In the genomic region with DNA sequence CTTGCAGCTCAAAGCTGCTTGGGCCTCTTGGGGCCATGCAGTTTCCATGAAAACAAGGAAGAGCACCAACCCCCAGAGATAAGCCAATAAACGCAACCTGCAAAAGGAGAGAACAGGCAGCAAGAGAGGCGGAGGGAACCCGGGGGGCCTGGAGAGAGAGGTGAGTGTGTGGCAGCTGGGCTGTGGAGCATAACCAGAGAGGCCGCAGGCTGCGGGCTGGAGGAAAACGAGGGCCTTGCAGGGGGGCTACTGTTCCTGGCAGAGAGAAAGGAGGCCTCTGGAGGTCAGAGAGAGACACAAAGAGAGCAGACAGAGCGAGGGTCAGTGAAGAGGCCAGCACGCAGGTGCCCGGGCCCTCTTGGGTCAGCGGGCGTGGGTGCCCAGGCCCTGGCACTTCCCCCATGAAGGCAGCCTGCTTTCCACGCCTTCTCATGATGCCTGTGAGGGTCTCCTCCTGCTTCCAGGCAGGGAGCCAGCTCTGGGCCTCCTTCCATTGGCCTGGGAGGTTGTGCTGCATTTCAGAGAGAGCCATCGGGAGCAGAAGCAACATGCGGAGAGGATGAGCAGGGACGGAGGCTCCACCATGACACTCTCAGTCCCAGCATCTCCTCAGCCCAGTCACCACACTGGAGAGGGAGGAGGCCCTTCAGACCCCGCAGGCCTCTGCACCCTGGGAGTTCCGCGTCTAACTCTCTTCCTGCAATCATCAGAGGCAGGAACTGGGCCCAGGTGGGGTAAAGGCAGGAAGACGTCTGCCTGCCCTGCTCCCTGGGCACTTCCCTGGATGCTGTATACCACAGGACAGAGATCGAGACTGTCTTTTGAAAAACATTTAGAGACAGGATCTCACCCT, we compare ENCODE assay signal across 9 cellular contexts. TPM values are rescaled to one million over a fixed set of nuclear protein-coding genes. Genes with fewer than 3 reads are reported as not detected.
DNase-seq lines count a peak whose midpoint lies in the region; TF ChIP-seq lines count a peak whose summit lies in the region.
"Not testable (repeated sequence)": the region's sequence is repeated elsewhere in the genome, so short reads cannot be mapped to it uniquely, and the experiment has no call there.
"Had no signal": no experiment of that assay in that cellular context is flagged by ENCODE, and none has a peak within 500 bp of the region (broad histone marks: within the 10 kb centered on the region; RNA-seq: fewer than 3 reads in every experiment).

No MANE protein-coding gene starts in this region.

- H3K27me3 Mint-ChIP-seq in Calu3 (ENCODE audit: unreplicated experiment); chondrocyte (ENCODE audit: low read depth): not testable (repeated sequence)

- TF ChIP-seq EP300 in suprapubic skin (IDR thresholded peaks at IDR 0.05): not testable (repeated sequence)

- H3K9me3 Mint-ChIP-seq in Calu3 (ENCODE audit: low read depth, unreplicated experiment); chondrocyte (ENCODE audit: low read depth): not testable (repeated sequence)

- H3K9me2 ChIP-seq in hepatocyte (replicated peaks; ENCODE audit: insufficient read depth): not testable (repeated sequence)

- TF ChIP-seq POLR2A in suprapubic skin (IDR thresholded peaks at IDR 0.05): not testable (repeated sequence)

- H3K4me1 Mint-ChIP-seq in Calu3 (ENCODE audit: low read depth, unreplicated experiment) (peaks cover 17% of the 10 kb centered on the region), chondrocyte (ENCODE audit: low read depth) (peaks cover 25% of the 10 kb centered on the region)

- H3K27me3 ChIP-seq in HL-60 (ENCODE audit: insufficient read depth, poor library complexity, severe bottlenecking); hepatocyte; neutrophil; suprapubic skin: not testable (repeated sequence)

- peak overlapping the region; percentile 91 for H3K4me2 ChIP-seq in hepatocyte

- H3K27ac Mint-ChIP-seq in Calu3 (ENCODE audit: unreplicated experiment): not testable (repeated sequence)
- H3K27ac Mint-ChIP-seq in chondrocyte (ENCODE audit: unreplicated experiment): peak overlapping the region; percentile 54

- H3K79me2 ChIP-seq in hepatocyte: peaks cover 46% of the 10 kb centered on the region

- not testable (repeated sequence) for TF ChIP-seq CTCF in Calu3 (IDR thresholded peaks at IDR 0.05; ENCODE audit: unreplicated experiment); HL-60 (IDR thresholded peaks at IDR 0.05; ENCODE audit: insufficient read depth, low read length); chondrocyte (IDR thresholded peaks at IDR 0.05); hepatocyte (IDR thresholded peaks at IDR 0.05; ENCODE audit: poor library complexity); neutrophil (IDR thresholded peaks at IDR 0.05); suprapubic skin (IDR thresholded peaks at IDR 0.05)

- CTCF ChIA-PET in Calu3 (lab: Charles Lee): not testable (repeated sequence)

- H3K4me3 ChIP-seq in HL-60 (replicated peaks; ENCODE audit: insufficient read depth, low read length): peak overlapping the region; percentile 96
- H3K4me3 ChIP-seq in hepatocyte: peak overlapping the region; percentile 33
- peak overlapping the region; percentile 83 to 89 for H3K4me3 ChIP-seq in neutrophil (ENCODE audit: low read depth in 1 of 2, low read length in 1 of 2)
- H3K4me3 ChIP-seq in suprapubic skin: peak overlapping the region; percentile 88

- peak overlapping the region; percentile 90 for H3K27ac ChIP-seq in HL-60 (replicated peaks)
- H3K27ac ChIP-seq in hepatocyte, suprapubic skin: not testable (repeated sequence)
- peak overlapping the region; percentile 85 for H3K27ac ChIP-seq in neutrophil

- H3K9me3 ChIP-seq in hepatocyte (ENCODE audit: low read depth); neutrophil; suprapubic skin: not testable (repeated sequence)

- H3K4me1 ChIP-seq in hepatocyte (ENCODE audit: insufficient read depth): not testable (repeated sequence)
- H3K4me1 ChIP-seq in neutrophil (ENCODE audit: control insufficient read depth in 1 of 2, insufficient read depth in 1 of 2, low read depth in 1 of 2, low read length in 1 of 2) (peaks cover 17 to 25% of the 10 kb centered on the region in 2 experiments), suprapubic skin (peaks cover 24% of the 10 kb centered on the region)

- peak overlapping the region; percentile 78 for H2AFZ ChIP-seq in hepatocyte

- intact Hi-C loops in Calu3 (cut with micrococcal nuclease; ENCODE audit: unreplicated experiment): loop anchor here (10.0 kb wide), 1 partner anchor 336 kb away; no protein-coding TSS in a partner anchor

- not testable (repeated sequence) for H3K36me3 ChIP-seq in hepatocyte (replicated peaks; ENCODE audit: insufficient read depth, low read depth); neutrophil; suprapubic skin

- BruUV-seq in Calu3 (replicated peaks; lab: Mats Ljungman, UMichigan): not testable (repeated sequence)

- DNase-seq in Calu3 (peak; percentile 8), HL-60 (ENCODE audit: low read depth in 1 of 2, low spot score in 1 of 2) (peak in 1 of 2 experiments; percentile 61), OCI-M1 (lab: John Stamatoyannopoulos, UW) (peak; percentile 44)
- DNase-seq in activated CD8-positive, alpha-beta memory T cell treated with anti-CD3 and anti-CD28 coated beads for 24 hours: peak; percentile 69
- not testable (repeated sequence) for DNase-seq in chondrocyte (ENCODE audit: low spot score); hepatocyte (ENCODE audit: low spot score); suprapubic skin (ENCODE audit: low spot score in 2 of 2)

- 71% methylated on average over 20 of the region's 20 CpGs for WGBS in hepatocyte (ENCODE audit: low lambda C conversion rate, missing lambda C conversion rate)
- WGBS in suprapubic skin: 66% methylated on average over 20 of the region's 20 CpGs

- H3K4me3 Mint-ChIP-seq in Calu3 (ENCODE audit: low read depth, unreplicated experiment) (peak overlapping the region; percentile 95), chondrocyte (ENCODE audit: unreplicated experiment) (peak overlapping the region; percentile 70)

- not testable (repeated sequence) for H4K20me1 ChIP-seq in hepatocyte (ENCODE audit: insufficient read depth, poor library complexity, severe bottlenecking)

- H3K36me3 Mint-ChIP-seq in Calu3 (ENCODE audit: insufficient read depth, unreplicated experiment): peaks cover 47% of the 10 kb centered on the region
- H3K36me3 Mint-ChIP-seq in chondrocyte (ENCODE audit: low read depth): not testable (repeated sequence)

RNA-seq across cellular contexts. Expression of a gene that starts 1.4 kb away (rescaled TPM):
- total RNA-seq in Calu3 (2022): 100 and 108 TPM in 2 replicates
- total RNA-seq in chondrocyte: 96.5 to 112 TPM (median 109 TPM) in 3 replicates
- total RNA-seq in hepatocyte: 118 TPM in 2 replicates
- polyA plus RNA-seq in hepatocyte: 211 TPM in 2 replicates
- 10 to 100 TPM; 29.9 to 78.5 (median 46.7) TPM for total RNA-seq in suprapubic skin

RNA-seq across cellular contexts. Expression of a gene that starts 14.9 kb away (rescaled TPM):
- total RNA-seq in Calu3 (2022) (not detected in 2 replicates), chondrocyte (not detected in 3 replicates), hepatocyte (104 and 126 TPM in 2 replicates), suprapubic skin (not detected)
- polyA plus RNA-seq in hepatocyte: 65.1 and 86.7 TPM in 2 replicates
- total RNA-seq: posterior vena cava had no signal

RNA-seq across cellular contexts. Expression of a gene that starts 36.8 kb away (rescaled TPM):
- total RNA-seq in Calu3 (2022) (1.2 and 2.0 TPM in 2 replicates), chondrocyte (2.4 to 3.0 TPM (median 2.4 TPM) in 3 replicates), hepatocyte (9.4 and 10.6 TPM in 2 replicates), suprapubic skin (10 to 100 TPM in 2 of 4 donors, 1 to 10 TPM in 2; 3.9 to 11.2 (median 8.3) TPM)
- polyA plus RNA-seq in hepatocyte: 8.0 and 9.0 TPM in 2 replicates

Comparison
In these comparisons a context has a peak if more than half of its experiments do, and no peak if none do; other contexts are left out.
1. H3K4me3 ChIP-seq: peak in every context shown above with its lines; median percentile 96 in HL-60; 88 in suprapubic skin; 86 in neutrophil; 33 in hepatocyte.
2. RNA of a gene that starts 14.9 kb away (total RNA-seq): 104 to 126 TPM in hepatocyte; not detected in Calu3, not detected in chondrocyte and not detected in suprapubic skin; every median in the first group is over 10 times any median in the second.